14 cellular contexts compared by ENCODE assay signal in the genomic region with DNA sequence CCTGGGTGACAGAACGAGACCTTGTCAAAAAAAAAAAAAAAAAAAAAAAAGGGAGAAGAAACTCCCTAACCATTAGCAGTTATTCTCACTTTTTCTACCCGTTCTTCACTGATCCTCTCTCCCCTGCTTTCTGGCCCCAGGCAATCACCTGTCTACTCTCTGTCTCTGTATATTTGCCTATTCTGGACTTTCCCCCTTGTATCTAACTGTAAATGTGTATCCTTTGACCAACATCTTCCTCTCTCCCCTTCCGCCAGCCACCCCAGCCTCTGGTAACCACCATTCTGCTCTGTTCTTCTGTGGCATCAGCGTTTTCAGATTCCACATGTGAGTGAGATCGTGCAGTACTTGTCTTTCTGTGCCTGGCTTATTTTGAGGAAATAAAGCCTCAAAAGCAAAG. TPM values are rescaled to one million over a fixed set of nuclear protein-coding genes. Genes with fewer than 3 reads are reported as not detected.
DNase-seq lines count a peak whose midpoint lies in the region; ATAC-seq and TF ChIP-seq lines count a peak whose summit lies in the region.
"Had no signal": no experiment of that assay in that cellular context is flagged by ENCODE, and none has a peak within 500 bp of the region (broad histone marks: within the 10 kb centered on the region; RNA-seq: fewer than 3 reads in every experiment).

No MANE protein-coding gene starts in this region.

- H3K36me3 ChIP-seq in HEK293 (ENCODE audit: control insufficient read depth in 2 of 2, insufficient read depth in 1 of 2, low read length in 2 of 2) (no peaks in the 10 kb centered on the region), KMS-11 (ENCODE audit: insufficient read depth) (no peaks in the 10 kb centered on the region), mucosa of descending colon (ENCODE audit: low read depth) (no peaks in the 10 kb centered on the region)
- H3K36me3 ChIP-seq: stomach had no signal

- TF ChIP-seq CTCF in HEK293 (tag by site-specific recombination; IDR thresholded peaks at IDR 0.05) = no peak
- no peak for TF ChIP-seq CTCF in KMS-11 (conservative IDR thresholded peaks at IDR 0.05; ENCODE audit: low read depth, low read length)
- TF ChIP-seq CTCF in mucosa of descending colon (IDR thresholded peaks at IDR 0.05) = no peak

- intact Hi-C loops in mucosa of descending colon (cut with DNase I, micrococcal nuclease) = no loop called here

- H4K20me1 ChIP-seq in KMS-11 (ENCODE audit: insufficient read depth) = no peaks in the 10 kb centered on the region

- no peaks in the 10 kb centered on the region for H3K27me3 ChIP-seq in KMS-11 (ENCODE audit: insufficient read depth, low read depth)
- H3K27me3 ChIP-seq: stomach had no signal

- H3K9ac ChIP-seq in KMS-11 = no peak overlapping the region

- H3K4me1 ChIP-seq in HEK293 (ENCODE audit: control insufficient read depth, insufficient read depth, low read length) (peaks cover 7% of the 10 kb centered on the region), KMS-11 (ENCODE audit: low read depth, poor library complexity, severe bottlenecking) (peaks cover 36% of the 10 kb centered on the region), mucosa of descending colon (ENCODE audit: low read depth) (peaks cover 1% of the 10 kb centered on the region)
- H3K4me1 ChIP-seq: psoas muscle had no signal

- no peaks in the 10 kb centered on the region for H3K9me3 ChIP-seq in HEK293 (ENCODE audit: control insufficient read depth, insufficient read depth, low read depth, low read length)
- H3K9me3 ChIP-seq in mucosa of descending colon = no peaks in the 10 kb centered on the region
- H3K9me3 ChIP-seq: psoas muscle, stomach had no signal

- H3K79me2 ChIP-seq in KMS-11 (ENCODE audit: insufficient read depth, low read depth) = peaks cover 90% of the 10 kb centered on the region

- CTCF ChIA-PET in HEK293 (lab: Yijun Ruan, JAX) = interaction anchor here (0.6 kb wide), 1 partner anchor 29 kb away, joined by 3 read pairs; no protein-coding TSS in a partner anchor

- H3K27ac ChIP-seq in HEK293 (ENCODE audit: extremely low read depth, low read depth, low read length) (no peak overlapping the region), KMS-11 (peak overlapping the region; percentile 54)
- H3K27ac ChIP-seq: psoas muscle, stomach had no signal

- H2AFZ ChIP-seq in KMS-11 (ENCODE audit: low read depth) = no peak overlapping the region

- DNase-seq in mucosa of descending colon (no peak), AML-193 (lab: John Stamatoyannopoulos, UW) (no peak), occipital lobe (lab: John Stamatoyannopoulos, UW) (no peak), NCI-H82 treated with DMSO at 0.1 percent for 48 hours (lab: John Stamatoyannopoulos, UW; ENCODE audit: unreplicated experiment) (no peak)
- DNase-seq: activated T-cell treated with anti-CD3 and anti-CD28 coated beads, Interleukin-2, amount 50 U/mL, for 48 hours; COR-L47; mesenchymal stem cell; NCI-H345; psoas muscle; stomach had no signal

- H3K4me2 ChIP-seq in KMS-11 = peak overlapping the region; percentile 88

- peak; percentile 80 for ATAC-seq in GM18907 (IDR thresholded peaks at IDR 0.05; ENCODE audit: unreplicated experiment)
- ATAC-seq in mucosa of descending colon = peak; percentile 67
- ATAC-seq in GM21367 (IDR thresholded peaks at IDR 0.05; ENCODE audit: unreplicated experiment) = no peak
- ATAC-seq: psoas muscle had no signal

- H3K4me3 ChIP-seq in HEK293 (ENCODE audit: low read depth, low read length) (no peak overlapping the region), KMS-11 (IDR thresholded peaks at IDR 0.05; ENCODE audit: insufficient read depth, low read depth, low read length) (no peak overlapping the region), mucosa of descending colon (no peak overlapping the region)
- H3K4me3 ChIP-seq: psoas muscle, stomach had no signal

- POLR2A ChIA-PET in HEK293 (lab: Yijun Ruan, JAX) = no interaction called here

TF ChIP-seq in HEK293, 187 proteins besides CTCF, POLR2A, EP300 and RAD21:
- TF ChIP-seq ZSCAN16 (tag by site-specific recombination; IDR thresholded peaks at IDR 0.05) = no peak
- TF ChIP-seq PRDM1 (tag by site-specific recombination; IDR thresholded peaks at IDR 0.05) = peak; percentile 31; the same call in 1 of the 2 replicates

RNA-seq across cellular contexts. Expression of gene CYFIP1, which starts 6.9 kb away (rescaled TPM):
- 100 to 1,000 TPM; 139 to 210 (median 143) TPM for total RNA-seq in mucosa of descending colon
- 83.3 TPM for total RNA-seq in occipital lobe
